ENCODE assay signal across 12 cellular contexts in genomic region chr19:4038661-4039096, GRCh38.
"Had no signal": no experiment of that assay in that cellular context is flagged by ENCODE, and none has a peak within 500 bp of the region (broad histone marks: within the 10 kb centered on the region; RNA-seq: fewer than 3 reads in every experiment).

No MANE protein-coding gene starts in this region.

- DNase-seq: activated CD4-positive, alpha-beta T cell treated with anti-CD3 and anti-CD28 coated beads, Interleukin-2, amount 50 U/mL, for 4 hours; activated effector memory CD4-positive, alpha-beta T cell treated with anti-CD3 and anti-CD28 coated beads, Interleukin-2, amount 50 U/mL, for 16 hours; activated T-cell treated with anti-CD3 and anti-CD28 coated beads, Interleukin-2, amount 50 U/mL, for 4 hours; colonic mucosa; effector memory CD4-positive, alpha-beta T cell; naive thymus-derived CD8-positive, alpha-beta T cell; nucleus accumbens; stimulated activated naive CD4-positive, alpha-beta T cell had no signal

- H3K27ac ChIP-seq: colonic mucosa had no signal

- H3K36me3 ChIP-seq: colonic mucosa had no signal

- ATAC-seq: activated CD4-positive, CD25-positive, alpha-beta regulatory T cell treated with anti-CD3 and anti-CD28 coated beads, Interleukin-2, amount 50 U/mL, for 24 hours; activated T-cell treated with anti-CD3 and anti-CD28 coated beads, Interleukin-2, amount 50 U/mL, for 4 hours; naive thymus-derived CD8-positive, alpha-beta T cell; right cardiac atrium had no signal

- H3K4me1 ChIP-seq: colonic mucosa had no signal

- H3K4me2 ChIP-seq: smooth muscle cell had no signal

- FAIRE-seq: urothelium cell line had no signal

- H3K4me3 ChIP-seq: colonic mucosa, smooth muscle cell had no signal

- H3K9me3 ChIP-seq: colonic mucosa had no signal

- H3K27me3 ChIP-seq: colonic mucosa had no signal
